11 cellular contexts compared by ENCODE assay signal in the genomic region with DNA sequence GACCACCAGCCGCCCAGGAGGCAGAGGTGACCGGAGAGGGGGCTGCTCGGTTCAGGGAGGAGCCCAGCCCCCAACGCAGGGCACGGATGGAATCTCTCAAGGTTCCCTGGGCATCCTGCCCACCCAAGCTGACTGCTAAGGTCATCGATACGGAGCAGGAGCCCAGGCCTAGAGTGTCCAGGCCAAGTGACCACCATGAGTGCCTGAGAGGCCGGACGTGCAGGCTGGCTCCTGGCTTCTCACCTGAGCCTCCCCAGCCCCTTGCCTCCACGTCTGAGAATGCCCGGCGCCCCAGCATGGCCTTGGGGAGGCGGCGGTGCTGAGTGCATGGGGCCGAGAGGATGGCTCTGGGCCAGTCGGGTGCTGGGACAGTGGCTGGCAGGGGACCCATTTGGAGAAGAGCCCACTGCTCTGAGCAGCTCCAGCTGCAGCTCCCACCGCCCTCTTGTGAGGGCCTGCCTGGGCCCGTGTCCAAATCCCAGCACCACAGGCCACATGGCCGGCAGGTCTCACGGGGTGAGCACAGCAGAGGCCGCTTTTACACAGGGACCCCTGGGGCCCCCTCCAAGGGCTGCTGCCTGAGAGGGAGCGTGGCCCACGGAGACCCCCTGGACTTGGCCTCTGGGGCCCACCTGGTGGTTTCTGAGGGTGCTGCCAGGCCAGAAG.
DNase-seq lines count a peak whose midpoint lies in the region; ATAC-seq, FAIRE-seq and TF ChIP-seq lines count a peak whose summit lies in the region.
"Had no signal": no experiment of that assay in that cellular context is flagged by ENCODE, and none has a peak within 500 bp of the region (broad histone marks: within the 10 kb centered on the region; RNA-seq: fewer than 3 reads in every experiment).

No MANE protein-coding gene starts in this region.

- intact Hi-C loops in natural killer cell (cut with micrococcal nuclease) (no loop called here), mucosa of descending colon (cut with DNase I, micrococcal nuclease) (no loop called here)
- intact Hi-C loops in naive thymus-derived CD4-positive, alpha-beta T cell (cut with micrococcal nuclease), result no loop called here

- H3K36me3 Mint-ChIP-seq in natural killer cell treated with Interleukin-12 subunit alpha and Interleukin-12 subunit beta and Interleukin-15 and Interleukin-18, amount 100 ng/mL, for 72 hours, result no peaks in the 10 kb centered on the region
- peaks cover 7% of the 10 kb centered on the region for H3K36me3 Mint-ChIP-seq in natural killer cell
- H3K36me3 Mint-ChIP-seq in T-helper 2 cell treated with Interferon-gamma antibody and Interleukin-4, amounts not matched to agents 5 μg/mL and 100 μg/mL, for 36 hours (ENCODE audit: low read depth), result peaks cover 9% of the 10 kb centered on the region
- peaks cover 4 to 6% (median 6%) of the 10 kb centered on the region in 5 donors for H3K36me3 Mint-ChIP-seq in naive thymus-derived CD4-positive, alpha-beta T cell

- ATAC-seq in natural killer cell treated with Interleukin-12 subunit alpha and Interleukin-12 subunit beta and Interleukin-15 and Interleukin-18, amount 100 ng/mL, for 72 hours, result no peak
- no peak for ATAC-seq in natural killer cell
- peak; percentile 34 for ATAC-seq in mucosa of descending colon
- no peak for ATAC-seq in naive thymus-derived CD4-positive, alpha-beta T cell
- ATAC-seq in HG03442 (IDR thresholded peaks at IDR 0.05; ENCODE audit: unreplicated experiment), result no peak

- FAIRE-seq in small intestine (lab: Jason Lieb, UNC), result no peak

- H3K4me2 ChIP-seq in fibroblast of lung (ENCODE audit: extremely low read depth, insufficient read depth, low read length), result no peak overlapping the region

- H3K4me1 ChIP-seq in fibroblast of lung (ENCODE audit: control insufficient read depth, extremely low read depth, insufficient read depth, low read length) (no peaks in the 10 kb centered on the region), mucosa of descending colon (ENCODE audit: low read depth) (peaks cover 5% of the 10 kb centered on the region), small intestine (ENCODE audit: control insufficient read depth in 2 of 2, insufficient read depth in 1 of 2, low read depth in 1 of 2, low read length in 1 of 2) (no peaks in the 10 kb centered on the region)
- no peaks in the 10 kb centered on the region for H3K4me1 ChIP-seq in naive thymus-derived CD4-positive, alpha-beta T cell (ENCODE audit: control insufficient read depth in 2 of 2, insufficient read depth in 2 of 2, low read length in 2 of 2)

- H3K27ac Mint-ChIP-seq in natural killer cell treated with Interleukin-12 subunit alpha and Interleukin-12 subunit beta and Interleukin-15 and Interleukin-18, amount 100 ng/mL, for 72 hours, result no peak overlapping the region
- H3K27ac Mint-ChIP-seq in natural killer cell, result no peak overlapping the region
- H3K27ac Mint-ChIP-seq in T-helper 2 cell treated with Interferon-gamma antibody and Interleukin-4, amounts not matched to agents 5 μg/mL and 100 μg/mL, for 36 hours, result no peak overlapping the region
- H3K27ac Mint-ChIP-seq in naive thymus-derived CD4-positive, alpha-beta T cell, result no peak overlapping the region

- no peak for TF ChIP-seq CTCF in natural killer cell (IDR thresholded peaks at IDR 0.05)
- no peak for TF ChIP-seq CTCF in fibroblast of lung (conservative IDR thresholded peaks at IDR 0.05 in 1 of 2, IDR thresholded peaks at IDR 0.05 in 1 of 2; ENCODE audit: low read depth in 1 of 2, low read length in 2 of 2)
- TF ChIP-seq CTCF in mucosa of descending colon (IDR thresholded peaks at IDR 0.05), result no peak

- H3K27ac ChIP-seq in fibroblast of lung (ENCODE audit: insufficient read depth, low read length) (peak overlapping the region; percentile 14), small intestine (ENCODE audit: low read depth in 1 of 2, low read length in 1 of 2) (peak overlapping the region in 1 of 2 donors; percentile 53)
- no peak overlapping the region for H3K27ac ChIP-seq in naive thymus-derived CD4-positive, alpha-beta T cell (ENCODE audit: low read depth, low read length)

- H3K27me3 ChIP-seq in fibroblast of lung (ENCODE audit: control insufficient read depth, insufficient read depth, low read length) (no peaks in the 10 kb centered on the region), small intestine (ENCODE audit: control insufficient read depth in 2 of 2, insufficient read depth in 2 of 2, low read length in 2 of 2) (no peaks in the 10 kb centered on the region)
- no peaks in the 10 kb centered on the region for H3K27me3 ChIP-seq in naive thymus-derived CD4-positive, alpha-beta T cell (ENCODE audit: control insufficient read depth in 2 of 2, insufficient read depth in 2 of 2, low read length in 2 of 2)

- H3K9ac ChIP-seq in fibroblast of lung (ENCODE audit: insufficient read depth, low read length), result no peak overlapping the region

- H3K9me3 ChIP-seq in fibroblast of lung (ENCODE audit: control insufficient read depth, insufficient read depth, low read depth, low read length) (peaks cover under 1% of the 10 kb centered on the region), mucosa of descending colon (peaks cover 15% of the 10 kb centered on the region), small intestine (ENCODE audit: control insufficient read depth, low read depth) (no peaks in the 10 kb centered on the region)
- H3K9me3 ChIP-seq in naive thymus-derived CD4-positive, alpha-beta T cell (ENCODE audit: control insufficient read depth in 2 of 3, low read length in 3 of 3), result peaks cover 0 to 25% (median 0%) of the 10 kb centered on the region in 3 experiments

- H3K4me3 ChIP-seq in fibroblast of lung (replicated peaks in 1 of 4; ENCODE audit: control extremely low read depth in 1 of 4, insufficient read depth in 1 of 4, low read depth in 3 of 4, low read length in 4 of 4) (no peak overlapping the region), mucosa of descending colon (no peak overlapping the region), small intestine (ENCODE audit: low read depth in 1 of 2, low read length in 2 of 2) (no peak overlapping the region)
- H3K4me3 ChIP-seq in naive thymus-derived CD4-positive, alpha-beta T cell (ENCODE audit: low read length), result no peak overlapping the region
- H3K4me3 ChIP-seq: thoracic aorta had no signal

- H3K4me1 Mint-ChIP-seq in natural killer cell treated with Interleukin-12 subunit alpha and Interleukin-12 subunit beta and Interleukin-15 and Interleukin-18, amount 100 ng/mL, for 72 hours (ENCODE audit: low read depth in 2 of 2), result no peaks in the 10 kb centered on the region
- H3K4me1 Mint-ChIP-seq in natural killer cell, result peaks cover 0 to 4% of the 10 kb centered on the region in 2 donors
- peaks cover 6% of the 10 kb centered on the region for H3K4me1 Mint-ChIP-seq in T-helper 2 cell treated with Interferon-gamma antibody and Interleukin-4, amounts not matched to agents 5 μg/mL and 100 μg/mL, for 36 hours (ENCODE audit: low read depth)
- H3K4me1 Mint-ChIP-seq in naive thymus-derived CD4-positive, alpha-beta T cell, result peaks cover 0 to 13% (median 11%) of the 10 kb centered on the region in 7 donors

- H3K27me3 Mint-ChIP-seq in natural killer cell treated with Interleukin-12 subunit alpha and Interleukin-12 subunit beta and Interleukin-15 and Interleukin-18, amount 100 ng/mL, for 72 hours, result no peaks in the 10 kb centered on the region
- H3K27me3 Mint-ChIP-seq in natural killer cell (ENCODE audit: low read depth in 2 of 2), result no peaks in the 10 kb centered on the region
- no peaks in the 10 kb centered on the region for H3K27me3 Mint-ChIP-seq in T-helper 2 cell treated with Interferon-gamma antibody and Interleukin-4, amounts not matched to agents 5 μg/mL and 100 μg/mL, for 36 hours (ENCODE audit: low read depth)
- H3K27me3 Mint-ChIP-seq in naive thymus-derived CD4-positive, alpha-beta T cell, result no peaks in the 10 kb centered on the region

- no peaks in the 10 kb centered on the region for H3K36me3 ChIP-seq in fibroblast of lung (ENCODE audit: control insufficient read depth, insufficient read depth, low read length)
- no peaks in the 10 kb centered on the region for H3K36me3 ChIP-seq in mucosa of descending colon (ENCODE audit: low read depth)
- H3K36me3 ChIP-seq in naive thymus-derived CD4-positive, alpha-beta T cell (ENCODE audit: control insufficient read depth in 2 of 3, insufficient read depth in 3 of 3, low read length in 3 of 3), result no peaks in the 10 kb centered on the region
- no peaks in the 10 kb centered on the region for H3K36me3 ChIP-seq in small intestine (ENCODE audit: control insufficient read depth in 2 of 2, insufficient read depth in 2 of 2, low read length in 2 of 2)
- H3K36me3 ChIP-seq: thoracic aorta had no signal

- WGBS in small intestine, 3 donors, result 57 to 70% (median 69%) methylated on average over 21 to 23 of the region's 23 CpGs

- peak; percentile 22 for DNase-seq in natural killer cell treated with Interleukin-12 subunit alpha and Interleukin-12 subunit beta and Interleukin-15 and Interleukin-18, amount 100 ng/mL, for 72 hours (ENCODE audit: low spot score)
- DNase-seq in natural killer cell, result no peak
- peak; percentile 66 to 78 for DNase-seq in fibroblast of lung (ENCODE audit: low read depth in 2 of 2)
- peak in 2 of 3 donors; percentile 44 to 62 for DNase-seq in mucosa of descending colon
- DNase-seq in T-helper 2 cell treated with Interferon-gamma antibody and Interleukin-4, amounts not matched to agents 5 μg/mL and 100 μg/mL, for 36 hours (ENCODE audit: low spot score), result no peak
- DNase-seq in naive thymus-derived CD4-positive, alpha-beta T cell, result no peak
- no peak for DNase-seq in small intestine
- DNase-seq: NCI-H226, T1000 had no signal

- H3K79me2 ChIP-seq in fibroblast of lung (ENCODE audit: control insufficient read depth, insufficient read depth, low read length), result no peaks in the 10 kb centered on the region

- H3K9me3 Mint-ChIP-seq in natural killer cell treated with Interleukin-12 subunit alpha and Interleukin-12 subunit beta and Interleukin-15 and Interleukin-18, amount 100 ng/mL, for 72 hours, result no peaks in the 10 kb centered on the region
- peaks cover 2 to 6% of the 10 kb centered on the region in 2 donors for H3K9me3 Mint-ChIP-seq in natural killer cell
- H3K9me3 Mint-ChIP-seq in T-helper 2 cell treated with Interferon-gamma antibody and Interleukin-4, amounts not matched to agents 5 μg/mL and 100 μg/mL, for 36 hours, result peaks cover 17% of the 10 kb centered on the region
- peaks cover 0 to 21% (median 8%) of the 10 kb centered on the region in 11 donors for H3K9me3 Mint-ChIP-seq in naive thymus-derived CD4-positive, alpha-beta T cell

- POLR2A ChIA-PET in naive thymus-derived CD4-positive, alpha-beta T cell (lab: Charles Lee), result no interaction called here

- no peak overlapping the region for H2AFZ ChIP-seq in fibroblast of lung (ENCODE audit: low read length)

- no peak overlapping the region for H3K4me3 Mint-ChIP-seq in natural killer cell treated with Interleukin-12 subunit alpha and Interleukin-12 subunit beta and Interleukin-15 and Interleukin-18, amount 100 ng/mL, for 72 hours
- no peak overlapping the region for H3K4me3 Mint-ChIP-seq in natural killer cell
- H3K4me3 Mint-ChIP-seq in T-helper 2 cell treated with Interferon-gamma antibody and Interleukin-4, amounts not matched to agents 5 μg/mL and 100 μg/mL, for 36 hours, result no peak overlapping the region
- no peak overlapping the region for H3K4me3 Mint-ChIP-seq in naive thymus-derived CD4-positive, alpha-beta T cell

- CTCF ChIA-PET in naive thymus-derived CD4-positive, alpha-beta T cell (lab: Charles Lee), result no interaction called here

- no peaks in the 10 kb centered on the region for H4K20me1 ChIP-seq in fibroblast of lung (ENCODE audit: control insufficient read depth, extremely low read depth, insufficient read depth, low read length)

Comparison
In these comparisons a context has a peak if more than half of its experiments do, and no peak if none do; other contexts are left out.
1. DNase-seq: peak in natural killer cell treated with Interleukin-12 subunit alpha and Interleukin-12 subunit beta and Interleukin-15 and Interleukin-18, amount 100 ng/mL, for 72 hours (single experiment), fibroblast of lung (2 of 2) and mucosa of descending colon (2 of 3); none in natural killer cell (single experiment), T-helper 2 cell treated with Interferon-gamma antibody and Interleukin-4, amounts not matched to agents 5 μg/mL and 100 μg/mL, for 36 hours (single experiment), naive thymus-derived CD4-positive, alpha-beta T cell (0 of 9) and small intestine (single experiment).